Comparison of ENCODE assay signal across 8 cellular contexts in the genomic region with DNA sequence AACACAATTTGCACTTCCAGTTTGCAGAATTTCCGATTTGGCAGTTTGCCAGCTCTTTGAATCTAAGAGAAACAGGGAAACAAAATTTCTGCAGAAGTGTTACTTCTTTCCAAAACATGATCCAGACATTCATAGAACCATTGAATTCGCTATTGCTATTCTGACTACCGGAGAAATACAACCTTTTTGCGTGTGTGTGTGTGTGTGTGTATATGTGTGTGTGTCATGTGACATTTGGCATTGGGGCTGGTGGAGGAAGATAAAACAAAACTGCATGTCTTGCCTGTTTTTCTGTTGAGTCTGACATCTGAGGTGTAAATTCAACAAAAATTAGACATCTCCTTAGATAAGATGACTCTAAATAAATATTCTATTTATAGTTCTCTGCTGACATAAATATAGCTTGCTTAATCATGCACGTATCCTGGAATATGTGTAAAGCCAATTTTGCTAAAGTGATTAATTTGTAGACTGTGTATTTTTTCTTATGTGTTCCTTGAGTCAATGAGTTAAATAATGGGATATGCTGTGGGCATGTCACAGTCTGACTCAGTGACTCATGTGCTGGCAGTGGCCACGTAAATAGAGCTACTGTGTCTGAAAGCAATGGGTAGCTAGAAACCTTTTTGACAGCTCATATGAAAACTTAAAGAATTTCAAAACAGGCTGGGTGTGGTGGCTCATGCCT.
DNase-seq lines count a peak whose midpoint lies in the region; ATAC-seq and TF ChIP-seq lines count a peak whose summit lies in the region.

No MANE protein-coding gene starts in this region.

- H3K4me3 ChIP-seq in GM06990 (replicated peaks; ENCODE audit: low read depth, low read length) (no peak overlapping the region), trophoblast cell (ENCODE audit: low read depth, low read length) (no peak overlapping the region)

- H4K12ac ChIP-seq in trophoblast cell (ENCODE audit: low read depth, low read length) = no peak overlapping the region

- H4K91ac ChIP-seq in trophoblast cell (ENCODE audit: low read depth, low read length) = no peak overlapping the region

- H3K9me3 ChIP-seq in trophoblast cell (ENCODE audit: insufficient read depth, low read depth, low read length) = no peaks in the 10 kb centered on the region

- H3K14ac ChIP-seq in trophoblast cell (ENCODE audit: low read length) = no peak overlapping the region

- H3K36me3 ChIP-seq in GM06990 (ENCODE audit: control insufficient read depth, insufficient read depth, low read length) = no peaks in the 10 kb centered on the region
- no peaks in the 10 kb centered on the region for H3K36me3 ChIP-seq in trophoblast cell (ENCODE audit: control insufficient read depth in 1 of 2, insufficient read depth in 2 of 2, low read length in 2 of 2)

- H3K9ac ChIP-seq in trophoblast cell (ENCODE audit: low read length) = no peak overlapping the region

- intact Hi-C loops in dendritic cell treated with granulocyte-macrophage colony-stimulating factor and Interleukin-4, amounts not matched to agents 40 ng/mL and 50 ng/mL, for 4 days (cut with micrococcal nuclease) = no loop called here

- peaks cover 5% of the 10 kb centered on the region; the same call in 1 of the 2 replicates for H3K9me3 Mint-ChIP-seq in HFFc6
- no peaks in the 10 kb centered on the region for H3K9me3 Mint-ChIP-seq in dendritic cell treated with granulocyte-macrophage colony-stimulating factor and Interleukin-4, amounts not matched to agents 40 ng/mL and 50 ng/mL, for 4 days

- H3K4me2 ChIP-seq in trophoblast cell (ENCODE audit: low read length) = no peak overlapping the region

- no peak for TF ChIP-seq CTCF in GM06990 (IDR thresholded peaks at IDR 0.05; ENCODE audit: insufficient read depth, low read length, poor library complexity, severe bottlenecking)
- TF ChIP-seq CTCF in HFFc6 (IDR thresholded peaks at IDR 0.05) = no peak

- H3K79me2 ChIP-seq in trophoblast cell (ENCODE audit: control insufficient read depth, insufficient read depth, low read length, poor library complexity) = no peaks in the 10 kb centered on the region

- H3K27me3 Mint-ChIP-seq in HFFc6 (ENCODE audit: insufficient read depth) = no peaks in the 10 kb centered on the region
- H3K27me3 Mint-ChIP-seq in dendritic cell treated with granulocyte-macrophage colony-stimulating factor and Interleukin-4, amounts not matched to agents 40 ng/mL and 50 ng/mL, for 4 days = no peaks in the 10 kb centered on the region

- H3K4me3 Mint-ChIP-seq in HFFc6 = no peak overlapping the region
- peak overlapping the region; percentile 45 for H3K4me3 Mint-ChIP-seq in dendritic cell treated with granulocyte-macrophage colony-stimulating factor and Interleukin-4, amounts not matched to agents 40 ng/mL and 50 ng/mL, for 4 days

- H2AK5ac ChIP-seq in trophoblast cell (ENCODE audit: low read length) = no peak overlapping the region

- H3K27me3 ChIP-seq in GM06990 (replicated peaks; ENCODE audit: control insufficient read depth, insufficient read depth, low read length) (no peaks in the 10 kb centered on the region), trophoblast cell (ENCODE audit: insufficient read depth, low read length) (no peaks in the 10 kb centered on the region)

- no peak overlapping the region for H2AFZ ChIP-seq in trophoblast cell (ENCODE audit: insufficient read depth, low read length, poor library complexity)

- peak; percentile 15 for DNase-seq in GM06990 (ENCODE audit: extremely low read depth, insufficient read length)
- peak; percentile 23 for DNase-seq in HFFc6
- peak; percentile 6 for DNase-seq in NCI-H774 (lab: John Stamatoyannopoulos, UW)
- peak; percentile 79 to 84 for DNase-seq in trophoblast cell
- DNase-seq in iPS-NIHi11 (ENCODE audit: low spot score) = no peak
- DNase-seq in KG1 (lab: John Stamatoyannopoulos, UW) = no peak

- peaks cover 0 to 4% of the 10 kb centered on the region in 2 experiments for H3K4me1 ChIP-seq in trophoblast cell (ENCODE audit: control insufficient read depth in 1 of 2, insufficient read depth in 2 of 2, low read length in 2 of 2)

- no peak overlapping the region for H3K27ac ChIP-seq in trophoblast cell (ENCODE audit: low read depth, low read length)

- no peak overlapping the region for H2BK12ac ChIP-seq in trophoblast cell (ENCODE audit: low read length)

- H3K36me3 Mint-ChIP-seq in HFFc6 (ENCODE audit: low read depth) = no peaks in the 10 kb centered on the region
- H3K36me3 Mint-ChIP-seq in dendritic cell treated with granulocyte-macrophage colony-stimulating factor and Interleukin-4, amounts not matched to agents 40 ng/mL and 50 ng/mL, for 4 days (ENCODE audit: low read depth) = no peaks in the 10 kb centered on the region

- no peak overlapping the region for H3K23ac ChIP-seq in trophoblast cell (ENCODE audit: low read length)

- H4K8ac ChIP-seq in trophoblast cell (ENCODE audit: low read depth, low read length) = no peak overlapping the region

- no peak overlapping the region for H2BK120ac ChIP-seq in trophoblast cell (ENCODE audit: insufficient read depth, low read length, poor library complexity)

- no peaks in the 10 kb centered on the region for H3K79me1 ChIP-seq in trophoblast cell (ENCODE audit: low read length)

- no peak for ATAC-seq in GM19324 (IDR thresholded peaks at IDR 0.05; ENCODE audit: low FRiP score, unreplicated experiment)

- no peak overlapping the region for H3K18ac ChIP-seq in trophoblast cell (ENCODE audit: low read length)

- H3K4me1 Mint-ChIP-seq in HFFc6 (ENCODE audit: low read depth) = no peaks in the 10 kb centered on the region
- H3K4me1 Mint-ChIP-seq in dendritic cell treated with granulocyte-macrophage colony-stimulating factor and Interleukin-4, amounts not matched to agents 40 ng/mL and 50 ng/mL, for 4 days (ENCODE audit: low read depth) = peaks cover 23% of the 10 kb centered on the region

- no peak overlapping the region for H3K4ac ChIP-seq in trophoblast cell (ENCODE audit: low read depth, low read length)

- WGBS in trophoblast cell (ENCODE audit: extremely low coverage, insufficient coverage, insufficient read length) = no CpG with 5 or more reads among the region's 6 CpGs

- no peak overlapping the region for H3K27ac Mint-ChIP-seq in HFFc6
- peak overlapping the region; percentile 66 for H3K27ac Mint-ChIP-seq in dendritic cell treated with granulocyte-macrophage colony-stimulating factor and Interleukin-4, amounts not matched to agents 40 ng/mL and 50 ng/mL, for 4 days

- H2BK5ac ChIP-seq in trophoblast cell (ENCODE audit: low read depth, low read length, poor library complexity) = peak overlapping the region; percentile 56

Comparison
In these comparisons a context has a peak if more than half of its experiments do, and no peak if none do; other contexts are left out.
1. DNase-seq: peak in GM06990 (single experiment), HFFc6 (single experiment), NCI-H774 (single experiment) and trophoblast cell (2 of 2); none in iPS-NIHi11 (single experiment) and KG1 (single experiment).